18 cellular contexts compared by ENCODE assay signal in genomic region chrX:143854006-143854405, GRCh38. TPM values are rescaled to one million over a fixed set of nuclear protein-coding genes. Genes with fewer than 3 reads are reported as not detected.
A peak's percentile ranks its signal among the peaks of the same experiment; 100 is the strongest.
DNase-seq lines count a peak whose midpoint lies in the region; ATAC-seq and TF ChIP-seq lines count a peak whose summit lies in the region.
"Had no signal": no experiment of that assay in that cellular context is flagged by ENCODE, and none has a peak within 500 bp of the region (broad histone marks: within the 10 kb centered on the region; RNA-seq: fewer than 3 reads in every experiment).

No MANE protein-coding gene starts in this region.

- no peak for TF ChIP-seq POLR2A in breast epithelium (IDR thresholded peaks at IDR 0.05)
- no peak for TF ChIP-seq POLR2A in right lobe of liver (IDR thresholded peaks at IDR 0.05)

- ATAC-seq in GM21576 (IDR thresholded peaks at IDR 0.05; ENCODE audit: unreplicated experiment) (no peak), right lobe of liver (no peak)
- ATAC-seq: activated naive CD8-positive, alpha-beta T cell treated with anti-CD3 and anti-CD28 coated beads, Interleukin-2, amount 50 U/mL, for 24 hours; HCT116; K562; naive thymus-derived CD4-positive, alpha-beta T cell had no signal

- CTCF ChIA-PET in MCF 10A (lab: Yijun Ruan, JAX): no interaction called here

- H3K27ac ChIP-seq in breast epithelium: no peak overlapping the region
- H3K27ac ChIP-seq in SJSA1: peak overlapping the region; percentile 38
- H3K27ac ChIP-seq in right lobe of liver: no peak overlapping the region
- H3K27ac ChIP-seq: PC-9 had no signal

- H3K4me3 ChIP-seq in breast epithelium (no peak overlapping the region), SJSA1 (no peak overlapping the region), fibroblast of the aortic adventitia (ENCODE audit: low read depth, low read length) (no peak overlapping the region), right lobe of liver (no peak overlapping the region)
- H3K4me3 ChIP-seq: K562, PC-9, skin epidermis had no signal

- H3K4me1 ChIP-seq in breast epithelium: no peaks in the 10 kb centered on the region
- H3K4me1 ChIP-seq in SJSA1 (replicated peaks): no peaks in the 10 kb centered on the region
- no peaks in the 10 kb centered on the region for H3K4me1 ChIP-seq in right lobe of liver

- POLR2A ChIA-PET in MCF 10A (lab: Yijun Ruan, JAX): interaction anchor here (0.7 to 1.3 kb wide), 2 partner anchors 9 to 540 kb away, joined by 3 to 4 read pairs; no protein-coding TSS in a partner anchor

- H3K27me3 Mint-ChIP-seq in MCF 10A (ENCODE audit: insufficient read depth, unreplicated experiment): no peaks in the 10 kb centered on the region
- H3K27me3 Mint-ChIP-seq: activated naive CD8-positive, alpha-beta T cell treated with anti-CD3 and anti-CD28 coated beads, Interleukin-2, amount 50 U/mL, for 24 hours; naive thymus-derived CD4-positive, alpha-beta T cell had no signal

- H3K36me3 Mint-ChIP-seq in MCF 10A (ENCODE audit: insufficient read depth, unreplicated experiment): no peaks in the 10 kb centered on the region
- H3K36me3 Mint-ChIP-seq: naive thymus-derived CD4-positive, alpha-beta T cell had no signal

- H3K4me1 Mint-ChIP-seq in MCF 10A (ENCODE audit: insufficient read depth, unreplicated experiment): peaks cover 6% of the 10 kb centered on the region
- H3K4me1 Mint-ChIP-seq: activated naive CD8-positive, alpha-beta T cell treated with anti-CD3 and anti-CD28 coated beads, Interleukin-2, amount 50 U/mL, for 24 hours; naive thymus-derived CD4-positive, alpha-beta T cell had no signal

- peak; percentile 65 for DNase-seq in MCF 10A (ENCODE audit: unreplicated experiment)
- DNase-seq in breast epithelium (ENCODE audit: low spot score in 2 of 2): no peak
- DNase-seq in SJSA1 (ENCODE audit: low read depth in 1 of 2, low spot score in 2 of 2): no peak
- peak; percentile 40 for DNase-seq in fibroblast of the aortic adventitia (ENCODE audit: low read depth)
- no peak for DNase-seq in activated CD4-positive, CD25-positive, alpha-beta regulatory T cell treated with anti-CD3 and anti-CD28 coated beads, Interleukin-2, amount 50 U/mL, for 72 hours
- no peak for DNase-seq in C1 segment of cervical spinal cord (lab: John Stamatoyannopoulos, UW)
- no peak for DNase-seq in right lobe of liver
- DNase-seq: 8988T; activated CD8-positive, alpha-beta memory T cell treated with anti-CD3 and anti-CD28 coated beads, Interleukin-2, amount 50 U/mL, for 4 hours; activated naive CD8-positive, alpha-beta T cell treated with anti-CD3 and anti-CD28 coated beads, Interleukin-2, amount 50 U/mL, for 24 hours; DMS79 treated with DMSO at 0.1 percent for 48 hours; naive thymus-derived CD4-positive, alpha-beta T cell; NCI-H2081 treated with DMSO at 0.1 percent for 48 hours had no signal

- H3K9me3 Mint-ChIP-seq in MCF 10A (ENCODE audit: unreplicated experiment): no peaks in the 10 kb centered on the region
- H3K9me3 Mint-ChIP-seq: activated naive CD8-positive, alpha-beta T cell treated with anti-CD3 and anti-CD28 coated beads, Interleukin-2, amount 50 U/mL, for 24 hours had no signal

- WGBS in right lobe of liver (ENCODE audit: insufficient coverage, low coverage, low lambda C conversion rate, missing lambda C conversion rate): 29% methylated on average over 2 of the region's 2 CpGs

- H3K9me3 ChIP-seq in breast epithelium: no peaks in the 10 kb centered on the region
- H3K9me3 ChIP-seq in SJSA1 (replicated peaks): no peaks in the 10 kb centered on the region
- H3K9me3 ChIP-seq in right lobe of liver: no peaks in the 10 kb centered on the region

- intact Hi-C loops in MCF 10A (cut with micrococcal nuclease) (no loop called here), breast epithelium (cut with DNase I; ENCODE audit: low total_unique reads) (no loop called here), right lobe of liver (cut with DNase I) (no loop called here)

- no peak overlapping the region for H3K4me3 Mint-ChIP-seq in MCF 10A (ENCODE audit: unreplicated experiment)
- H3K4me3 Mint-ChIP-seq: activated naive CD8-positive, alpha-beta T cell treated with anti-CD3 and anti-CD28 coated beads, Interleukin-2, amount 50 U/mL, for 24 hours; naive thymus-derived CD4-positive, alpha-beta T cell had no signal

- no peak for TF ChIP-seq CTCF in MCF 10A (IDR thresholded peaks at IDR 0.05; ENCODE audit: unreplicated experiment)
- TF ChIP-seq CTCF in breast epithelium (IDR thresholded peaks at IDR 0.05): no peak
- TF ChIP-seq CTCF in fibroblast of the aortic adventitia (IDR thresholded peaks at IDR 0.05; ENCODE audit: insufficient read depth, low read length): no peak
- TF ChIP-seq CTCF in right lobe of liver (IDR thresholded peaks at IDR 0.05): no peak

- peak overlapping the region; percentile 84 for H3K27ac Mint-ChIP-seq in MCF 10A (ENCODE audit: low read depth, unreplicated experiment)
- H3K27ac Mint-ChIP-seq: activated naive CD8-positive, alpha-beta T cell treated with anti-CD3 and anti-CD28 coated beads, Interleukin-2, amount 50 U/mL, for 24 hours; naive thymus-derived CD4-positive, alpha-beta T cell had no signal

- no TSS peak for BruUV-seq in MCF 10A (replicated peaks; lab: Mats Ljungman, UMichigan)

- H3K36me3 ChIP-seq in breast epithelium (no peaks in the 10 kb centered on the region), SJSA1 (no peaks in the 10 kb centered on the region), right lobe of liver (no peaks in the 10 kb centered on the region)

- H3K27me3 ChIP-seq in breast epithelium: peaks cover 0 to 8% of the 10 kb centered on the region in 2 donors
- no peaks in the 10 kb centered on the region for H3K27me3 ChIP-seq in SJSA1 (replicated peaks)
- H3K27me3 ChIP-seq in right lobe of liver: no peaks in the 10 kb centered on the region

RNA-seq across cellular contexts. Expression of gene UBE2NL, which starts 29.9 kb away (rescaled TPM):
- total RNA-seq in MCF 10A (2022) (not detected in 2 replicates), breast epithelium (not detected), fibroblast of the aortic adventitia (ENCODE audit: low replicate concordance) (not detected in 2 replicates), right lobe of liver (not detected)
- total RNA-seq in SJSA1 (2014; rRNA removed; shearing (Covaris generic)): not detected in 2 replicates
- total RNA-seq: K562; naive thymus-derived CD4-positive, alpha-beta T cell; PC-9 had no signal

Comparison
In these comparisons a context has a peak if more than half of its experiments do, and no peak if none do; other contexts are left out.
1. DNase-seq: peak in MCF 10A (single experiment) and fibroblast of the aortic adventitia (single experiment); none in breast epithelium (0 of 2), SJSA1 (0 of 2), activated CD4-positive, CD25-positive, alpha-beta regulatory T cell treated with anti-CD3 and anti-CD28 coated beads, Interleukin-2, amount 50 U/mL, for 72 hours (single experiment), C1 segment of cervical spinal cord (0 of 14) and right lobe of liver (0 of 3).